ENCODE assay signal across 9 cellular contexts in genomic region chr19:10286803-10287737, GRCh38. TPM values are rescaled to one million over a fixed set of nuclear protein-coding genes. Genes with fewer than 3 reads are reported as not detected.
DNase-seq lines count a peak whose midpoint lies in the region; ATAC-seq and TF ChIP-seq lines count a peak whose summit lies in the region.
"Had no signal": no experiment of that assay in that cellular context is flagged by ENCODE, and none has a peak within 500 bp of the region (broad histone marks: within the 10 kb centered on the region; RNA-seq: fewer than 3 reads in every experiment).

ICAM4 (plus strand) TSS chr19:10286955; CDS start chr19:10287013, 58 bp downstream.

- POLR2A ChIA-PET in naive thymus-derived CD4-positive, alpha-beta T cell (lab: Charles Lee) = interaction anchor here (0.7 to 5.3 kb wide), 4 partner anchors 9 to 27 kb away, joined by 3 to 28 read pairs (median 6); partner anchors contain the start of gene ICAM1

- H3K4me1 Mint-ChIP-seq in naive thymus-derived CD4-positive, alpha-beta T cell = peaks cover 32 to 64% (median 50%) of the 10 kb centered on the region in 7 donors

- H3K9me3 ChIP-seq in OCI-LY1 (ENCODE audit: low read length) (no peaks in the 10 kb centered on the region), colonic mucosa (no peaks in the 10 kb centered on the region), sigmoid colon (no peaks in the 10 kb centered on the region)
- H3K9me3 ChIP-seq in naive thymus-derived CD4-positive, alpha-beta T cell (ENCODE audit: control insufficient read depth in 2 of 3, low read length in 3 of 3) = no peaks in the 10 kb centered on the region

- H3K9ac ChIP-seq in OCI-LY1 (ENCODE audit: low read length) = no peak within 1 kb of the TSS
- H3K9ac ChIP-seq in colonic mucosa (ENCODE audit: low read depth in 2 of 2, low read length in 2 of 2) = peak within 1 kb of the TSS in 1 of 2 donors; percentile 34

- H3K9me3 Mint-ChIP-seq in naive thymus-derived CD4-positive, alpha-beta T cell = no peaks in the 10 kb centered on the region

- no peak for TF ChIP-seq POLR2A in GM18505 (IDR thresholded peaks at IDR 0.05; ENCODE audit: borderline replicate concordance, extremely low read depth, insufficient read depth, insufficient read length)
- no peak for TF ChIP-seq POLR2A in sigmoid colon (IDR thresholded peaks at IDR 0.05)

- peaks cover 11% of the 10 kb centered on the region for H3K36me3 ChIP-seq in OCI-LY1 (ENCODE audit: insufficient read depth, low read length)
- no peaks in the 10 kb centered on the region for H3K36me3 ChIP-seq in colonic mucosa
- peaks cover 0 to 29% (median 0%) of the 10 kb centered on the region in 3 experiments for H3K36me3 ChIP-seq in naive thymus-derived CD4-positive, alpha-beta T cell (ENCODE audit: control insufficient read depth in 2 of 3, insufficient read depth in 3 of 3, low read length in 3 of 3)
- peaks cover 0 to 9% (median 0%) of the 10 kb centered on the region in 4 donors for H3K36me3 ChIP-seq in sigmoid colon

- intact Hi-C loops in colonic mucosa (cut with DNase I) = no loop called here
- intact Hi-C loops in naive thymus-derived CD4-positive, alpha-beta T cell (cut with micrococcal nuclease) = loop anchor here (1.0 to 5.0 kb wide), 3 partner anchors 8 to 190 kb away; partner anchors contain the start of gene RAVER1 (in 1 of the 2)
- intact Hi-C loops in sigmoid colon (cut with DNase I) = no loop called here

- H3K79me2 ChIP-seq in OCI-LY1 (ENCODE audit: insufficient read depth, low read length) = no peaks in the 10 kb centered on the region

- no peak for TF ChIP-seq CTCF in GM12864 (IDR thresholded peaks at IDR 0.05; ENCODE audit: low read depth, low read length, missing control alignments)
- TF ChIP-seq CTCF in OCI-LY1 (IDR thresholded peaks at IDR 0.05; ENCODE audit: low read length) = no peak
- TF ChIP-seq CTCF in colonic mucosa (IDR thresholded peaks at IDR 0.05) = no peak
- TF ChIP-seq CTCF in sigmoid colon (IDR thresholded peaks at IDR 0.05) = no peak

- H3K4me1 ChIP-seq in OCI-LY1 (ENCODE audit: insufficient read depth, low read length, severe bottlenecking) (peaks cover 46% of the 10 kb centered on the region), colonic mucosa (peaks cover 40% of the 10 kb centered on the region), sigmoid colon (peaks cover 0 to 50% (median 41%) of the 10 kb centered on the region in 4 donors)
- peaks cover 36 to 47% of the 10 kb centered on the region in 2 donors for H3K4me1 ChIP-seq in naive thymus-derived CD4-positive, alpha-beta T cell (ENCODE audit: control insufficient read depth in 2 of 2, insufficient read depth in 2 of 2, low read length in 2 of 2)

- peaks cover 5 to 25% (median 9%) of the 10 kb centered on the region in 5 donors for H3K36me3 Mint-ChIP-seq in naive thymus-derived CD4-positive, alpha-beta T cell

- no peaks in the 10 kb centered on the region for H4K20me1 ChIP-seq in OCI-LY1 (ENCODE audit: insufficient read depth, low read length)

- H3K9me2 ChIP-seq in OCI-LY1 (ENCODE audit: low read depth, low read length) = no peaks in the 10 kb centered on the region

- H3K4me3 ChIP-seq in GM12864 (ENCODE audit: low read depth, low read length) (peak within 1 kb of the TSS; percentile 41), OCI-LY1 (ENCODE audit: low read depth, low read length, poor library complexity, severe bottlenecking) (no peak within 1 kb of the TSS), colonic mucosa (no peak within 1 kb of the TSS), sigmoid colon (peak within 1 kb of the TSS in 2 of 4 donors; percentile 7 to 11)
- H3K4me3 ChIP-seq in naive thymus-derived CD4-positive, alpha-beta T cell (ENCODE audit: low read length) = peak within 1 kb of the TSS; percentile 8

- ATAC-seq in naive thymus-derived CD4-positive, alpha-beta T cell = peak; percentile 30
- no peak for ATAC-seq in HG02623 (IDR thresholded peaks at IDR 0.05; ENCODE audit: unreplicated experiment)
- ATAC-seq in GM18505 (IDR thresholded peaks at IDR 0.05; ENCODE audit: unreplicated experiment) = no peak
- no peak for ATAC-seq in GM21576 (IDR thresholded peaks at IDR 0.05; ENCODE audit: unreplicated experiment)

- peak within 1 kb of the TSS in 1 of 9 donors; percentile 51 for H3K27ac Mint-ChIP-seq in naive thymus-derived CD4-positive, alpha-beta T cell

- no peaks in the 10 kb centered on the region for H3F3A ChIP-seq in OCI-LY1 (ENCODE audit: insufficient read depth, low read length)

- no peaks in the 10 kb centered on the region for H3K27me3 ChIP-seq in OCI-LY1 (ENCODE audit: insufficient read depth, low read length)
- H3K27me3 ChIP-seq in colonic mucosa = peaks cover 45% of the 10 kb centered on the region
- H3K27me3 ChIP-seq in naive thymus-derived CD4-positive, alpha-beta T cell (ENCODE audit: control insufficient read depth in 2 of 2, insufficient read depth in 2 of 2, low read length in 2 of 2) = peaks cover 8 to 29% of the 10 kb centered on the region in 2 donors
- H3K27me3 ChIP-seq in sigmoid colon = peaks cover 45 to 87% (median 57%) of the 10 kb centered on the region in 3 donors

- peak within 1 kb of the TSS; percentile 1; the same call in 1 of the 2 replicates for H3K4me2 ChIP-seq in OCI-LY1 (ENCODE audit: low read length)

- CTCF ChIA-PET in naive thymus-derived CD4-positive, alpha-beta T cell (lab: Charles Lee) = interaction anchor here (0.7 to 2.6 kb wide), 3 partner anchors 16 to 167 kb away, joined by 4 to 7 read pairs (median 7); partner anchors contain the start of gene ICAM1

- DNase-seq in GM12864 (ENCODE audit: low read depth) (no peak), colonic mucosa (peak; percentile 54), sigmoid colon (no peak)
- peak in 3 of 9 donors; percentile 25 to 59 (median 27) for DNase-seq in naive thymus-derived CD4-positive, alpha-beta T cell

- no peak within 1 kb of the TSS for H3K27ac ChIP-seq in OCI-LY1 (ENCODE audit: low read depth, low read length, poor library complexity, severe bottlenecking)
- no peak within 1 kb of the TSS for H3K27ac ChIP-seq in colonic mucosa
- H3K27ac ChIP-seq in naive thymus-derived CD4-positive, alpha-beta T cell (ENCODE audit: low read depth, low read length) = no peak within 1 kb of the TSS
- H3K27ac ChIP-seq in sigmoid colon = no peak within 1 kb of the TSS

- WGBS in sigmoid colon, 2 donors = 3 to 5% methylated on average over 59 of the region's 59 CpGs

- H3K27me3 Mint-ChIP-seq in naive thymus-derived CD4-positive, alpha-beta T cell = peaks cover 23 to 40% (median 32%) of the 10 kb centered on the region in 5 donors

- no peak within 1 kb of the TSS for H2AFZ ChIP-seq in OCI-LY1 (ENCODE audit: low read length)

- H3K4me3 Mint-ChIP-seq in naive thymus-derived CD4-positive, alpha-beta T cell = peak within 1 kb of the TSS; percentile 66 to 87 (median 75)

- no peak for TF ChIP-seq EP300 in sigmoid colon (IDR thresholded peaks at IDR 0.05)

RNA-seq across cellular contexts. Expression of gene ICAM4, which starts in this region (rescaled TPM):
- total RNA-seq in colonic mucosa = under 1 TPM; 0.19 to 0.37 TPM
- 1 to 10 TPM in 3 of 5 experiments, under 1 TPM in 2; 0.40 to 3.7 (median 1.2) TPM for total RNA-seq in naive thymus-derived CD4-positive, alpha-beta T cell
- under 1 TPM; 0.52 to 0.55 TPM for polyA plus RNA-seq in naive thymus-derived CD4-positive, alpha-beta T cell
- not detected for total RNA-seq in sigmoid colon
- under 1 TPM in 1 of 3 donors, not detected in 2; 0.42 TPM for polyA plus RNA-seq in sigmoid colon
- total RNA-seq: NCI-H460 had no signal

Comparison
In these comparisons a context has a peak if more than half of its experiments do, and no peak if none do; other contexts are left out.
1. Peak in DNase-seq in colonic mucosa; RNA of the gene not detected or under 1 TPM.
2. H3K4me3 ChIP-seq: peak in GM12864 (single experiment) and naive thymus-derived CD4-positive, alpha-beta T cell (single experiment); none in OCI-LY1 (single experiment) and colonic mucosa (single experiment).
3. intact Hi-C loops: an anchor here in naive thymus-derived CD4-positive, alpha-beta T cell (1.0 to 5.0 kb wide); none called in colonic mucosa and sigmoid colon.